In genomic region chr2:25960920-25961319, GRCh38 we compare ENCODE assay signal across 11 cellular contexts. TPM values are rescaled to one million over a fixed set of nuclear protein-coding genes. Genes with fewer than 3 reads are reported as not detected.
DNase-seq lines count a peak whose midpoint lies in the region; ATAC-seq, FAIRE-seq and TF ChIP-seq lines count a peak whose summit lies in the region.
"Had no signal": no experiment of that assay in that cellular context is flagged by ENCODE, and none has a peak within 500 bp of the region (broad histone marks: within the 10 kb centered on the region; RNA-seq: fewer than 3 reads in every experiment).

No MANE protein-coding gene starts in this region.

- no peak for TF ChIP-seq CTCF in astrocyte (IDR thresholded peaks at IDR 0.05; ENCODE audit: insufficient read depth, low read depth, low read length)

- no peak overlapping the region for H3K9ac ChIP-seq in astrocyte (ENCODE audit: low read length)

- peaks cover 24% of the 10 kb centered on the region for H3K4me1 ChIP-seq in astrocyte (ENCODE audit: insufficient read depth, low read length)

- H3K9me3 Mint-ChIP-seq in astrocyte (ENCODE audit: unreplicated experiment), result peaks cover 5% of the 10 kb centered on the region
- H3K9me3 Mint-ChIP-seq: activated naive CD4-positive, alpha-beta T cell treated with anti-CD3 and anti-CD28 coated beads, Interleukin-2, amount 10 ng/mL, durations not matched to agents 7 days and 5 days; T-helper 1 cell treated with Interleukin-12 subunit alpha and Interleukin-12 subunit beta and Interleukin-4 antibody, amounts not matched to agents 30 μg/mL and 1 μg/mL, for 36 hours had no signal

- H4K20me1 ChIP-seq in astrocyte (ENCODE audit: insufficient read depth, low read length), result peaks cover 39% of the 10 kb centered on the region

- H3K4me1 Mint-ChIP-seq in astrocyte (ENCODE audit: low read depth, unreplicated experiment), result peaks cover 17% of the 10 kb centered on the region

- H3K27ac ChIP-seq in astrocyte (ENCODE audit: low read depth, low read length), result no peak overlapping the region

- H3K79me2 ChIP-seq in astrocyte (ENCODE audit: insufficient read depth, low read length), result peaks cover 24% of the 10 kb centered on the region

- H3K27me3 ChIP-seq in astrocyte (ENCODE audit: insufficient read depth, low read length), result no peaks in the 10 kb centered on the region

- no peaks in the 10 kb centered on the region for H3K36me3 ChIP-seq in astrocyte (ENCODE audit: insufficient read depth, low read length)

- no peaks in the 10 kb centered on the region for H3K9me3 ChIP-seq in astrocyte (ENCODE audit: insufficient read depth, low read depth, low read length)

- H3K4me2 ChIP-seq in astrocyte (ENCODE audit: low read length), result peak overlapping the region; percentile 51

- peak; percentile 41 for DNase-seq in CD1c-positive myeloid dendritic cell (ENCODE audit: extremely low spot score)
- DNase-seq in M059J (ENCODE audit: low read depth), result peak; percentile 79
- no peak for DNase-seq in astrocyte (ENCODE audit: low read depth)
- DNase-seq in lung microvascular endothelial cell (ENCODE audit: low read depth in 2 of 2), result peak; percentile 93 to 94
- DNase-seq in NCI-H510A treated with DMSO at 0.1 percent for 48 hours (lab: John Stamatoyannopoulos, UW), result no peak
- DNase-seq in NCI-H128 (lab: John Stamatoyannopoulos, UW; ENCODE audit: unreplicated experiment), result no peak
- DNase-seq in SK-N-DZ (ENCODE audit: low spot score), result no peak
- DNase-seq: activated naive CD4-positive, alpha-beta T cell treated with anti-CD3 and anti-CD28 coated beads, Interleukin-2, amount 10 ng/mL, durations not matched to agents 7 days and 5 days; NCI-H1417 treated with DMSO at 0.1 percent for 48 hours had no signal

- no peak overlapping the region for H3K4me3 Mint-ChIP-seq in astrocyte (ENCODE audit: unreplicated experiment)
- H3K4me3 Mint-ChIP-seq: activated naive CD4-positive, alpha-beta T cell treated with anti-CD3 and anti-CD28 coated beads, Interleukin-2, amount 10 ng/mL, durations not matched to agents 7 days and 5 days; T-helper 1 cell treated with Interleukin-12 subunit alpha and Interleukin-12 subunit beta and Interleukin-4 antibody, amounts not matched to agents 30 μg/mL and 1 μg/mL, for 36 hours had no signal

- peaks cover 17% of the 10 kb centered on the region for H3K36me3 Mint-ChIP-seq in astrocyte (ENCODE audit: low read depth, unreplicated experiment)
- H3K36me3 Mint-ChIP-seq: activated naive CD4-positive, alpha-beta T cell treated with anti-CD3 and anti-CD28 coated beads, Interleukin-2, amount 10 ng/mL, durations not matched to agents 7 days and 5 days had no signal

- H2AFZ ChIP-seq in astrocyte (ENCODE audit: low read depth, low read length), result peak overlapping the region; percentile 3

- no peak overlapping the region for H3K4me3 ChIP-seq in astrocyte (ENCODE audit: insufficient read depth, low read depth, low read length)

- peak; percentile 34 for FAIRE-seq in astrocyte (lab: Jason Lieb, UNC)

- ATAC-seq in HG03432 (IDR thresholded peaks at IDR 0.05; ENCODE audit: unreplicated experiment), result no peak

- no peaks in the 10 kb centered on the region for H3K27me3 Mint-ChIP-seq in astrocyte (ENCODE audit: low read depth, unreplicated experiment)
- H3K27me3 Mint-ChIP-seq: activated naive CD4-positive, alpha-beta T cell treated with anti-CD3 and anti-CD28 coated beads, Interleukin-2, amount 10 ng/mL, durations not matched to agents 7 days and 5 days had no signal

- H3K27ac Mint-ChIP-seq in astrocyte (ENCODE audit: unreplicated experiment), result peak overlapping the region; percentile 6
- H3K27ac Mint-ChIP-seq: activated naive CD4-positive, alpha-beta T cell treated with anti-CD3 and anti-CD28 coated beads, Interleukin-2, amount 10 ng/mL, durations not matched to agents 7 days and 5 days; T-helper 1 cell treated with Interleukin-12 subunit alpha and Interleukin-12 subunit beta and Interleukin-4 antibody, amounts not matched to agents 30 μg/mL and 1 μg/mL, for 36 hours had no signal

RNA-seq across cellular contexts. Expression of gene KIF3C, which starts 21.4 kb away (rescaled TPM):
- total RNA-seq in M059J (2014; rRNA removed; shearing (Covaris generic)), result 6.3 and 11.1 TPM in 2 replicates
- 37.6 and 38.7 TPM in 2 replicates for total RNA-seq in astrocyte
- 10.5 and 15.7 TPM in 2 replicates for total RNA-seq in lung microvascular endothelial cell
- polyA plus RNA-seq in SK-N-DZ (2014; cell fraction: cytosol; rRNA removed), result 12.0 and 16.5 TPM in 2 replicates
- polyA plus RNA-seq in SK-N-DZ (2014; cell fraction: nucleus; rRNA removed), result 6.2 and 7.4 TPM in 2 replicates

Comparison
In these comparisons a context has a peak if more than half of its experiments do, and no peak if none do; other contexts are left out.
1. DNase-seq: peak in CD1c-positive myeloid dendritic cell (single experiment), M059J (single experiment) and lung microvascular endothelial cell (2 of 2); none in astrocyte (single experiment), NCI-H510A treated with DMSO at 0.1 percent for 48 hours (single experiment), NCI-H128 (single experiment) and SK-N-DZ (single experiment).